ENCODE assay signal across 8 cellular contexts in genomic region chr10:84429926-84430520, GRCh38.
DNase-seq lines count a peak whose midpoint lies in the region; ATAC-seq and TF ChIP-seq lines count a peak whose summit lies in the region.

No MANE protein-coding gene starts in this region.

- peak in 3 of 4 experiments; percentile 20 to 52 (median 33) for TF ChIP-seq CTCF in uterus (IDR thresholded peaks at IDR 0.05)

- DNase-seq in AML-193 (lab: John Stamatoyannopoulos, UW), result peak; percentile 14 to 30
- peak; percentile 10 to 21 for DNase-seq in NOMO-1 (lab: John Stamatoyannopoulos, UW; ENCODE audit: unreplicated experiment in 2 of 2)
- peak; percentile 79 for DNase-seq in activated CD8-positive, alpha-beta memory T cell treated with anti-CD3 and anti-CD28 coated beads, Interleukin-2, amount 50 U/mL, for 48 hours
- DNase-seq in fibroblast of gingiva (ENCODE audit: low read depth), result peak; percentile 21
- peak in 38 of 56 donors; percentile 3 to 70 (median 22) for DNase-seq in nucleus accumbens (lab: John Stamatoyannopoulos, UW)
- peak in 1 of 2 donors; percentile 55 for DNase-seq in uterus

- ATAC-seq in GM18868 (IDR thresholded peaks at IDR 0.05; ENCODE audit: unreplicated experiment) (peak; percentile 99), HG03064 (IDR thresholded peaks at IDR 0.05; ENCODE audit: low read depth, unreplicated experiment) (peak; percentile 93)

- H3K9me3 ChIP-seq in uterus, result no peaks in the 10 kb centered on the region

- H3K27me3 ChIP-seq in uterus, result no peaks in the 10 kb centered on the region

- no peak overlapping the region for H3K4me3 ChIP-seq in uterus

- no peak for TF ChIP-seq POLR2A in uterus (IDR thresholded peaks at IDR 0.05)

- H3K27ac ChIP-seq in uterus, result no peak overlapping the region

- H3K36me3 ChIP-seq in uterus, result no peaks in the 10 kb centered on the region

- intact Hi-C loops in uterus (cut with DNase I; ENCODE audit: low total_unique reads), result no loop called here

- H3K4me1 ChIP-seq in uterus, result no peaks in the 10 kb centered on the region
